ENCODE assay signal across 1 cellular context in genomic region chr16:46883353-46883689, GRCh38.
TF ChIP-seq lines count a peak whose summit lies in the region.

No MANE protein-coding gene starts in this region.

TF ChIP-seq in HepG2, 621 proteins besides CTCF, POLR2A, EP300 and RAD21 (continued from another document):
- 0 out of 2 replicates have a peak, but pooled peaks have one; percentile 2 for TF ChIP-seq ZHX1 (CRISPR knock-in tag; IDR thresholded peaks at IDR 0.05; ENCODE audit: low read depth)
- no peak for TF ChIP-seq ELF3 (CRISPR knock-in tag; IDR thresholded peaks at IDR 0.05)
- TF ChIP-seq STAG1 (CRISPR knock-in tag; IDR thresholded peaks at IDR 0.05): 0 out of 2 replicates have a peak, but pooled peaks have one; percentile 2
- 0 out of 2 replicates have a peak, but pooled peaks have one; percentile 15 for TF ChIP-seq ZFP90 (CRISPR knock-in tag; IDR thresholded peaks at IDR 0.05; ENCODE audit: borderline replicate concordance)
- no peak; the same call in none of the 2 replicates for TF ChIP-seq NCOA2 (CRISPR knock-in tag; IDR thresholded peaks at IDR 0.05)
- 0 out of 2 replicates have a peak, but pooled peaks have one; percentile 18 for TF ChIP-seq ONECUT2 (CRISPR knock-in tag; IDR thresholded peaks at IDR 0.05)
- TF ChIP-seq GABPA (IDR thresholded peaks at IDR 0.05; ENCODE audit: low read depth, low read length): no peak
- TF ChIP-seq GABPA (CRISPR knock-in tag; IDR thresholded peaks at IDR 0.05; ENCODE audit: low read depth): 0 out of 2 replicates have a peak, but pooled peaks have one; percentile 7
- 0 out of 2 replicates have a peak, but pooled peaks have one; percentile 87 for TF ChIP-seq AFF4 (CRISPR knock-in tag; IDR thresholded peaks at IDR 0.05)
- no peak for TF ChIP-seq FOXP1 (IDR thresholded peaks at IDR 0.05)
- peak; percentile 41; the same call in 1 of the 2 replicates for TF ChIP-seq FOXP1 (CRISPR knock-in tag; IDR thresholded peaks at IDR 0.05)
- TF ChIP-seq NR2F2 (IDR thresholded peaks at IDR 0.05; ENCODE audit: borderline replicate concordance, low read depth): 0 out of 2 replicates have a peak, but pooled peaks have one; percentile 43
- peak; percentile 40 for TF ChIP-seq RARA (CRISPR knock-in tag; IDR thresholded peaks at IDR 0.05)
- 0 out of 2 replicates have a peak, but pooled peaks have one; percentile 43 for TF ChIP-seq E2F1 (CRISPR knock-in tag; IDR thresholded peaks at IDR 0.05)
- TF ChIP-seq BCL6 (CRISPR knock-in tag; IDR thresholded peaks at IDR 0.05): peak; percentile 34; the same call in 1 of the 2 replicates
- TF ChIP-seq AKAP8 (CRISPR knock-in tag; IDR thresholded peaks at IDR 0.05): 0 out of 2 replicates have a peak, but pooled peaks have one; percentile 1
- peak; percentile 2; the same call in 1 of the 2 replicates for TF ChIP-seq ZC3H4 (CRISPR knock-in tag; IDR thresholded peaks at IDR 0.05; ENCODE audit: borderline replicate concordance)
- TF ChIP-seq PATZ1 (CRISPR knock-in tag; IDR thresholded peaks at IDR 0.05): 0 out of 2 replicates have a peak, but pooled peaks have one; percentile 36
- 0 out of 2 replicates have a peak, but pooled peaks have one; percentile 36 for TF ChIP-seq SKIL (CRISPR knock-in tag; IDR thresholded peaks at IDR 0.05; ENCODE audit: borderline replicate concordance)
